ENCODE assay signal across 11 cellular contexts in genomic region chr7:29866490-29866930, GRCh38.
DNase-seq lines count a peak whose midpoint lies in the region; ATAC-seq and TF ChIP-seq lines count a peak whose summit lies in the region.
"Had no signal": no experiment of that assay in that cellular context is flagged by ENCODE, and none has a peak within 500 bp of the region (broad histone marks: within the 10 kb centered on the region; RNA-seq: fewer than 3 reads in every experiment).

No MANE protein-coding gene starts in this region.

- intact Hi-C loops in heart right ventricle (cut with DNase I), result loop anchor here in 1 of 10 donors (5.0 kb wide), 1 partner anchor 59 kb away; the partner anchor contains the start of gene WIPF3
- intact Hi-C loops in stomach (cut with DNase I; ENCODE audit: low total_unique reads), result no loop called here

- peak; percentile 58 for DNase-seq in KG1 (lab: John Stamatoyannopoulos, UW)
- DNase-seq in amniotic epithelial cell (ENCODE audit: low read depth), result peak; percentile 58
- peak; percentile 40 to 53 for DNase-seq in heart right ventricle
- DNase-seq in stomach, result peak; percentile 55
- DNase-seq in ACHN, result no peak
- no peak for DNase-seq in NCI-H774 (lab: John Stamatoyannopoulos, UW)
- DNase-seq: cortex of kidney; SHP77; stimulated activated naive CD4-positive, alpha-beta T cell treated with Interleukin-2 at 50 U/mL for 16 hours had no signal

- no peak for TF ChIP-seq CTCF in heart right ventricle (IDR thresholded peaks at IDR 0.05)
- no peak for TF ChIP-seq CTCF in stomach (IDR thresholded peaks at IDR 0.05)

- H3K27ac ChIP-seq in heart right ventricle, result peak overlapping the region in 8 of 10 donors; percentile 18 to 84 (median 55)
- peak overlapping the region in 4 of 5 donors; percentile 2 to 46 (median 24) for H3K27ac ChIP-seq in stomach
- H3K27ac ChIP-seq: skin epidermis had no signal

- no peak overlapping the region for H3K4me3 Mint-ChIP-seq in activated T-helper 17 cell treated with anti-CD3 and anti-CD28 coated beads, Interleukin-2, amount 50 U/mL, for 72 hours

- H3K27ac Mint-ChIP-seq in activated T-helper 17 cell treated with anti-CD3 and anti-CD28 coated beads, Interleukin-2, amount 50 U/mL, for 72 hours, result no peak overlapping the region

- no peak for TF ChIP-seq POLR2A in stomach (IDR thresholded peaks at IDR 0.05)

- H3K9me3 ChIP-seq in heart right ventricle (no peaks in the 10 kb centered on the region), stomach (no peaks in the 10 kb centered on the region)

- in situ Hi-C loops in ACHN (cut with HindIII; ENCODE audit: low pct_ligation_motif_present, low pct_unique_long_range_greater_than_20kb, low sequenced_read_pairs), result no loop called here

- H3K36me3 ChIP-seq in heart right ventricle (no peaks in the 10 kb centered on the region), stomach (no peaks in the 10 kb centered on the region)

- peak; percentile 46 to 95 (median 84) for ATAC-seq in heart right ventricle
- ATAC-seq in activated T-helper 17 cell treated with anti-CD3 and anti-CD28 coated beads, Interleukin-2, amount 50 U/mL, for 72 hours (replicated peaks), result no peak

- H3K27me3 ChIP-seq in heart right ventricle (no peaks in the 10 kb centered on the region), stomach (no peaks in the 10 kb centered on the region)

- H3K4me3 ChIP-seq in heart right ventricle, result no peak overlapping the region
- no peak overlapping the region for H3K4me3 ChIP-seq in stomach
- H3K4me3 ChIP-seq: skin epidermis had no signal

- H3K36me3 Mint-ChIP-seq in activated T-helper 17 cell treated with anti-CD3 and anti-CD28 coated beads, Interleukin-2, amount 50 U/mL, for 72 hours (ENCODE audit: low read depth), result no peaks in the 10 kb centered on the region

- 26 to 35% methylated on average over 3 of the region's 3 CpGs for WGBS in heart right ventricle, 2 donors
- 44 to 66% (median 59%) methylated on average over 3 of the region's 3 CpGs for WGBS in stomach, 5 donors

- TF ChIP-seq EP300 in stomach (IDR thresholded peaks at IDR 0.05), result no peak

- H3K27me3 Mint-ChIP-seq in activated T-helper 17 cell treated with anti-CD3 and anti-CD28 coated beads, Interleukin-2, amount 50 U/mL, for 72 hours, result peaks cover 6% of the 10 kb centered on the region

- no peaks in the 10 kb centered on the region for H3K9me3 Mint-ChIP-seq in activated T-helper 17 cell treated with anti-CD3 and anti-CD28 coated beads, Interleukin-2, amount 50 U/mL, for 72 hours

- peaks cover 5 to 31% (median 29%) of the 10 kb centered on the region in 9 donors for H3K4me1 ChIP-seq in heart right ventricle
- H3K4me1 ChIP-seq in stomach, result peaks cover 11 to 33% (median 24%) of the 10 kb centered on the region in 4 donors

- H3K4me1 Mint-ChIP-seq in activated T-helper 17 cell treated with anti-CD3 and anti-CD28 coated beads, Interleukin-2, amount 50 U/mL, for 72 hours, result no peaks in the 10 kb centered on the region

Comparison
In these comparisons a context has a peak if more than half of its experiments do, and no peak if none do; other contexts are left out.
1. DNase-seq: peak in KG1 (single experiment), amniotic epithelial cell (single experiment), heart right ventricle (2 of 2) and stomach (single experiment); none in ACHN (single experiment) and NCI-H774 (single experiment).